In the genomic region with DNA sequence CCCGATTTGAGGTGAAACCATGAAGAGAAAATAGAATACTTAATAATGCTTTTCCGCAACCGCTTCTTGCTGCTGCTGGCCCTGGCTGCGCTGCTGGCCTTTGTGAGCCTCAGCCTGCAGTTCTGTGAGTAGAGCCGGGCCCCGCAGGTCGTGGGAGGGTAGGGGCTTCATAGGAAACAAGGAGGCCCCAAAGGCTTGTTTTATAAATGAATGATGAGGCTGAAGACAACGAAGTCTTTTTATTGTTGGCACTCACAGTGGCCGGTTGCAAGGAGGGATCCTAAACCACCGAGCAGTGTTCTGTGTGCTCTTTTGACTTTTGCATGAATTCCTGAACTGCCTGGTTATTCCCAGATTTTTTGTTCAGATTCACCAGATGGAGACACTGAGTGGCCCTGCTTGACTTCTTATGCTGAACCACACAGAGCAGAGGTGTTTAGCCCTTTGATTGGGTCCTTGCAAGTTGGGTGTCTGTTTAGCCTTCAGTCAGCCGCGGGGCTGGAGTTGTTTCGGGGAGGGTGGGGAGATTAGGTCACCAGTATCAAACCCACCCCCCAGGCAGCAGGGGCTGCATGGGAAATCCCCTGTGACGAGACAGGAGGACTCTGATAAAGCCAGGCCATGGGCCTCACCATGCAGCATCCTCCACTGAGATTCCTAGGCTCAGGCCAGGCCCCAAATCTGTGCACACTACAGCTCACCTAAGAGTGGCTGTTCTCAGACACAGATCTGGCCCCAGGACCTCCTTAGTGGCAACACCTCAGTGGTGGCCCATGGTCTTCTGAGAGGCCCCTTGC, we compare ENCODE assay signal across 17 cellular contexts.
"Had no signal": no experiment of that assay in that cellular context is flagged by ENCODE, and none has a peak within 500 bp of the region (broad histone marks: within the 10 kb centered on the region; RNA-seq: fewer than 3 reads in every experiment).

No MANE protein-coding gene starts in this region.

- H3K4me3 Mint-ChIP-seq: activated CD4-positive, alpha-beta memory T cell treated with anti-CD3 and anti-CD28 coated beads, Interleukin-2, amount 10 ng/mL, durations not matched to agents 7 days and 5 days; activated naive CD8-positive, alpha-beta T cell treated with anti-CD3 and anti-CD28 coated beads, Interleukin-2, amount 50 U/mL, for 24 hours; naive thymus-derived CD8-positive, alpha-beta T cell had no signal

- H3K4me3 ChIP-seq: ascending aorta, esophagus muscularis mucosa, mucosa of descending colon, psoas muscle, spleen, tibial artery, vagina had no signal

- H3K9me3 Mint-ChIP-seq: activated CD4-positive, alpha-beta memory T cell treated with anti-CD3 and anti-CD28 coated beads, Interleukin-2, amount 10 ng/mL, durations not matched to agents 7 days and 5 days; activated naive CD8-positive, alpha-beta T cell treated with anti-CD3 and anti-CD28 coated beads, Interleukin-2, amount 50 U/mL, for 24 hours; naive thymus-derived CD8-positive, alpha-beta T cell had no signal

- H3K27me3 Mint-ChIP-seq: activated CD4-positive, alpha-beta memory T cell treated with anti-CD3 and anti-CD28 coated beads, Interleukin-2, amount 10 ng/mL, durations not matched to agents 7 days and 5 days; activated naive CD8-positive, alpha-beta T cell treated with anti-CD3 and anti-CD28 coated beads, Interleukin-2, amount 50 U/mL, for 24 hours; naive thymus-derived CD8-positive, alpha-beta T cell had no signal

- ATAC-seq: activated naive CD8-positive, alpha-beta T cell treated with anti-CD3 and anti-CD28 coated beads, Interleukin-2, amount 50 U/mL, for 24 hours; left lobe of liver; mucosa of descending colon; naive thymus-derived CD8-positive, alpha-beta T cell; psoas muscle; sciatic nerve had no signal

- H3K27me3 ChIP-seq: ascending aorta, esophagus muscularis mucosa, spleen, tibial artery, vagina had no signal

- H3K27ac Mint-ChIP-seq: activated CD4-positive, alpha-beta memory T cell treated with anti-CD3 and anti-CD28 coated beads, Interleukin-2, amount 10 ng/mL, durations not matched to agents 7 days and 5 days; activated naive CD8-positive, alpha-beta T cell treated with anti-CD3 and anti-CD28 coated beads, Interleukin-2, amount 50 U/mL, for 24 hours had no signal

- H3K36me3 ChIP-seq: ascending aorta, vagina had no signal

- H3K9me3 ChIP-seq: ascending aorta, esophagus muscularis mucosa, mucosa of descending colon, psoas muscle, spleen, tibial artery, vagina had no signal

- DNase-seq: activated CD4-positive, alpha-beta memory T cell treated with anti-CD3 and anti-CD28 coated beads, Interleukin-2, amount 10 ng/mL, durations not matched to agents 7 days and 5 days; activated CD4-positive, alpha-beta T cell treated with anti-CD3 and anti-CD28 coated beads for 4 hours; activated CD8-positive, alpha-beta memory T cell treated with anti-CD3 and anti-CD28 coated beads, Interleukin-2, amount 50 U/mL, for 4 hours; activated naive CD4-positive, alpha-beta T cell; activated naive CD8-positive, alpha-beta T cell treated with anti-CD3 and anti-CD28 coated beads, Interleukin-2, amount 50 U/mL, for 24 hours; hippocampal formation; mucosa of descending colon; psoas muscle; spleen; T-helper 2 cell had no signal

- H3K4me1 ChIP-seq: spleen, vagina had no signal

- H3K27ac ChIP-seq: esophagus muscularis mucosa, psoas muscle, spleen, vagina had no signal
